34 cellular contexts compared by ENCODE assay signal in the genomic region with DNA sequence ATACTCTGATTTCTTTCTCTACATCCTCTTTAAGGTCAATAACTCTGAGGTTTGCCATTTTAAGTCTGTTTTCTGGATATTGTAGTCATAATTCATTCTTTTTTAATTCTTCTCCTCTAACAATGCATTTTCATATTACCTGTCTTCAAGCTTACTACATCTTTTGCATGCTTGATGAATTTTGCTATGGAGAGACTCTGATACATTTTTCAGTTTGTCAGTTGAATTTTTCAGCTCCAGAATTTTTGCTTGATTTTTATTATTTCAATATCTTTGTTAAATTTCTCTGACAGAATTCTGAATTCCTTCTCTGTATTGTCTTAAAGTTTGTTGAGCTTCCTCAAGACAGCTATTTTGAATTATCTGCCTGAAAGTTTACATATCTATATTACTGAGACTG.
"Had no signal": no experiment of that assay in that cellular context is flagged by ENCODE, and none has a peak within 500 bp of the region (broad histone marks: within the 10 kb centered on the region; RNA-seq: fewer than 3 reads in every experiment).

No MANE protein-coding gene starts in this region.

- ATAC-seq: activated naive CD4-positive, alpha-beta T cell treated with anti-CD3 and anti-CD28 coated beads, Interleukin-2, amount 50 U/mL, for 72 hours; activated naive CD8-positive, alpha-beta T cell treated with anti-CD3 and anti-CD28 coated beads, Interleukin-2, amount 50 U/mL, for 24 hours; activated T-cell treated with anti-CD3 and anti-CD28 coated beads, Interleukin-2, amount 50 U/mL, for 4 hours; activated T-cell treated with anti-CD3 and anti-CD28 coated beads, Interleukin-2, amount 50 U/mL, for 72 hours; activated T-helper 17 cell treated with anti-CD3 and anti-CD28 coated beads, Interleukin-2, amount 50 U/mL, for 72 hours; body of pancreas had no signal

- FAIRE-seq: astrocyte, bronchial epithelial cell had no signal

- DNase-seq: activated effector memory CD4-positive, alpha-beta T cell treated with anti-CD3 and anti-CD28 coated beads, Interleukin-2, amount 50 U/mL, for 16 hours; activated effector memory CD4-positive, alpha-beta T cell treated with Interleukin-2 at 50 U/mL for 16 hours; activated gamma-delta T cell; activated gamma-delta T cell treated with Interleukin-2 at 50 U/mL for 16 hours; activated naive CD4-positive, alpha-beta T cell; activated naive CD4-positive, alpha-beta T cell treated with anti-CD3 and anti-CD28 coated beads for 36 hours; activated naive CD4-positive, alpha-beta T cell treated with anti-CD3 and anti-CD28 coated beads, Interleukin-2, amount 10 ng/mL, durations not matched to agents 7 days and 5 days; activated naive CD4-positive, alpha-beta T cell treated with anti-CD3 and anti-CD28 coated beads, Interleukin-2, amount 50 U/mL, for 16 hours; activated naive CD4-positive, alpha-beta T cell treated with Interleukin-2 at 50 U/mL for 16 hours; activated naive CD8-positive, alpha-beta T cell treated with anti-CD3 and anti-CD28 coated beads for 36 hours; activated naive CD8-positive, alpha-beta T cell treated with anti-CD3 and anti-CD28 coated beads, Interleukin-2, amount 10 ng/mL, durations not matched to agents 7 days and 5 days; activated naive CD8-positive, alpha-beta T cell treated with anti-CD3 and anti-CD28 coated beads, Interleukin-2, amount 50 U/mL, for 24 hours; activated T-cell treated with anti-CD3 and anti-CD28 coated beads, Interleukin-2, amount 50 U/mL, for 1 hour; activated T-cell treated with anti-CD3 and anti-CD28 coated beads, Interleukin-2, amount 50 U/mL, for 24 hours; activated T-cell treated with anti-CD3 and anti-CD28 coated beads, Interleukin-2, amount 50 U/mL, for 4 hours; activated T-cell treated with anti-CD3 and anti-CD28 coated beads, Interleukin-2, amount 50 U/mL, for 48 hours; activated T-cell treated with anti-CD3 and anti-CD28 coated beads, Interleukin-2, amount 50 U/mL, for 72 hours; adrenal gland; amniotic stem cell; amygdala; anterior cingulate cortex; aorta; body of pancreas; brain microvascular endothelial cell; caudate nucleus; central memory CD4-positive, alpha-beta T cell; cerebellar nuclear complex had no signal

- H3K4me1 ChIP-seq: adrenal gland, ascending aorta, body of pancreas, breast epithelium had no signal

- H3K4me3 ChIP-seq: adrenal gland, ascending aorta, body of pancreas, breast epithelium, cardiac muscle cell had no signal

- H3K36me3 ChIP-seq: adrenal gland, ascending aorta, brain microvascular endothelial cell, breast epithelium, cardiac muscle cell had no signal

- H3K27me3 ChIP-seq: adrenal gland, ascending aorta, body of pancreas, brain microvascular endothelial cell, breast epithelium, cardiac muscle cell had no signal

- H3K9me3 ChIP-seq: adrenal gland, body of pancreas had no signal

- H3K27ac ChIP-seq: adrenal gland, ascending aorta, body of pancreas, brain microvascular endothelial cell, breast epithelium, cardiac muscle cell had no signal
